Comparison of ENCODE assay signal across 21 cellular contexts in the genomic region with DNA sequence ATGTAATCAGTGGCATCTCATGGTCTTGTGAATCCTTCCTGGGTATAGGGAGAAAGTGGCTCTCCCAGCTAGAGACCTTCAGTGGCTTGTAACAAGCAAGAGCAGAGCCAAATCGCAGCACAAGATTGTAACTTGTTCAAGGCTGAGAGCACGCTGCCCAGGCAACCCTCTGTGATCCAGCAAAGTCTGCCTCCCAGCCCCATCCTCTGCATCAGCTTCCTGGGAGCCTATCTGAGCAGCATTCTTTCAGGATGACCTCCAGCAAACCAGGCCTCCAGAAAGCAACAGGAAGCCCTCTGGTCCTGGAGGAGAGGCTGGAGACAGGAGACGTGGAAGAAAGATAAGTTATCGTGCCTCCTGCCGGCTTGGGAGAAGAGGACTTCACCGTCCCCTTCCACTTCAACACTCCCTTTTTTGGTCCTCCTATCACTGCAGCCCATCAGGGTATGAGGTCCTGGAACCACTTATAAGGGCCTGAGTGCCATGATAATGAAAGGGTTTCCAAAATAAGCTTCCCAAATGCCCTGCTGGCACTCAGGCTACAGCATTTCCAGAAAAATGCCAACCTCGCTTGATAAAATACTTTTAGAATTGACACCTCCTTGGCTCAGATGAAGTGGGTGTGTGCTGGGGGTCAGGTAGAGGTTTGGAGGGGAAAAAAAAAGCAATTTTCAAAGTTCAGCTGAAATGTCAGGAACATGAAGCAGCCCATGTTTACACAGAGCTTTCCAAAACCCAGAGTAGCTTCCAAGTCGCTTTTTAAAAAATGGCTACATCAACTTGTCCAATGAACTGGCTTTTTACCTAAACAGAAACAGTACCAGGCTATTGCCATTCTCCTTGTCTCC.
DNase-seq lines count a peak whose midpoint lies in the region; ATAC-seq, FAIRE-seq and TF ChIP-seq lines count a peak whose summit lies in the region.
"Had no signal": no experiment of that assay in that cellular context is flagged by ENCODE, and none has a peak within 500 bp of the region (broad histone marks: within the 10 kb centered on the region; RNA-seq: fewer than 3 reads in every experiment).

No MANE protein-coding gene starts in this region.

- POLR2A ChIA-PET in HepG2 (lab: Yijun Ruan, JAX): no interaction called here

- no peak for FAIRE-seq in HepG2 (lab: Jason Lieb, UNC)
- FAIRE-seq: colon, GM19239, RCC 7860 had no signal

- DNase-seq in HepG2 (ENCODE audit: low spot score) (no peak), foreskin keratinocyte (peak in 1 of 2 donors; percentile 64), left lobe of liver (ENCODE audit: low spot score) (no peak), aorta (no peak), COLO668 (lab: John Stamatoyannopoulos, UW; ENCODE audit: unreplicated experiment) (no peak)
- no peak for DNase-seq in stimulated activated naive B cell treated with anti-CD40 and anti-IgM and Interleukin-4, amounts not matched to agents 10 μg/mL and 1 μg/mL and 100 μg/mL, for 72 hours
- DNase-seq: 8988T; activated CD8-positive, alpha-beta T cell treated with anti-CD3 and anti-CD28 coated beads for 36 hours; activated T-cell treated with anti-CD3 and anti-CD28 coated beads, Interleukin-2, amount 50 U/mL, for 72 hours; kidney glomerular epithelial cell; MV-4-11; NCI-H2081; NCI-H774; stimulated activated naive CD4-positive, alpha-beta T cell had no signal

- peaks cover 7 to 20% (median 16%) of the 10 kb centered on the region in 4 donors for H3K4me1 ChIP-seq in liver (ENCODE audit: control insufficient read depth in 4 of 4, insufficient read depth in 4 of 4, low read length in 3 of 4)
- H3K4me1 ChIP-seq in HepG2 (ENCODE audit: insufficient read depth, low read length): no peaks in the 10 kb centered on the region
- H3K4me1 ChIP-seq in foreskin keratinocyte: no peaks in the 10 kb centered on the region
- peaks cover 2 to 7% of the 10 kb centered on the region in 2 donors for H3K4me1 ChIP-seq in aorta (ENCODE audit: control insufficient read depth in 1 of 2, insufficient read depth in 2 of 2, low read length in 2 of 2)
- H3K4me1 ChIP-seq: prostate gland had no signal

- no peak for TF ChIP-seq POLR2A in HepG2 (IDR thresholded peaks at IDR 0.05; ENCODE audit: insufficient read depth in 1 of 2, low read depth in 2 of 2, low read length in 2 of 2)

- no peak overlapping the region for H3K9ac ChIP-seq in liver (ENCODE audit: low read depth in 1 of 2, low read length in 2 of 2)
- no peak overlapping the region for H3K9ac ChIP-seq in HepG2 (ENCODE audit: insufficient read depth, low read depth, low read length)
- H3K9ac ChIP-seq: BLaER1 treated with 17β-estradiol and CSF1 and Interleukin-3, amounts not matched to agents 10 nM and 100 nM had no signal

- 70% methylated on average over 8 of the region's 8 CpGs for WGBS in liver
- 98% methylated on average over 8 of the region's 8 CpGs for WGBS in HepG2 (ENCODE audit: low lambda C conversion rate)
- 7 to 9% methylated on average over 8 of the region's 8 CpGs for WGBS in aorta, 2 donors

- no peak overlapping the region for H3K4me2 ChIP-seq in HepG2 (ENCODE audit: low read depth, low read length)
- H3K4me2 ChIP-seq: BLaER1 treated with 17β-estradiol and CSF1 and Interleukin-3, amounts not matched to agents 10 nM and 100 nM had no signal

- BruUV-seq in HepG2 (replicated peaks; lab: Mats Ljungman, UMichigan): no TSS peak

- H3K79me2 ChIP-seq in HepG2 (ENCODE audit: insufficient read depth, low read length): no peaks in the 10 kb centered on the region

- intact Hi-C loops in HepG2 (cut with micrococcal nuclease; ENCODE audit: unreplicated experiment) (no loop called here), aorta (cut with DNase I) (loop anchor here (10.0 kb wide), 1 partner anchor 131 kb away; no protein-coding TSS in a partner anchor)

- no peaks in the 10 kb centered on the region for H3K36me3 Mint-ChIP-seq in stimulated activated naive B cell treated with anti-CD40 and anti-IgM and Interleukin-4, amounts not matched to agents 10 μg/mL and 1 μg/mL and 100 μg/mL, for 72 hours

- H3K9me3 Mint-ChIP-seq in stimulated activated naive B cell treated with anti-CD40 and anti-IgM and Interleukin-4, amounts not matched to agents 10 μg/mL and 1 μg/mL and 100 μg/mL, for 72 hours: no peaks in the 10 kb centered on the region
- H3K9me3 Mint-ChIP-seq: activated CD8-positive, alpha-beta T cell treated with anti-CD3 and anti-CD28 coated beads for 36 hours; activated T-cell treated with anti-CD3 and anti-CD28 coated beads, Interleukin-2, amount 50 U/mL, for 72 hours had no signal

- no peak overlapping the region for H2AFZ ChIP-seq in HepG2 (ENCODE audit: low read length)

- no peak for ATAC-seq in HepG2
- peak; percentile 52 for ATAC-seq in foreskin keratinocyte
- ATAC-seq in left lobe of liver: peak; percentile 64
- ATAC-seq in aorta (ENCODE audit: low FRiP score): peak; percentile 37
- ATAC-seq in HG02938 (IDR thresholded peaks at IDR 0.05; ENCODE audit: unreplicated experiment): no peak
- no peak for ATAC-seq in stimulated activated naive B cell treated with anti-CD40 and anti-IgM and Interleukin-4, amounts not matched to agents 10 μg/mL and 1 μg/mL and 100 μg/mL, for 72 hours (replicated peaks)
- ATAC-seq: activated CD8-positive, alpha-beta T cell treated with anti-CD3 and anti-CD28 coated beads for 36 hours; activated T-cell treated with anti-CD3 and anti-CD28 coated beads, Interleukin-2, amount 50 U/mL, for 72 hours had no signal

- no peak overlapping the region for H3K27ac Mint-ChIP-seq in stimulated activated naive B cell treated with anti-CD40 and anti-IgM and Interleukin-4, amounts not matched to agents 10 μg/mL and 1 μg/mL and 100 μg/mL, for 72 hours
- H3K27ac Mint-ChIP-seq: activated CD8-positive, alpha-beta T cell treated with anti-CD3 and anti-CD28 coated beads for 36 hours; activated T-cell treated with anti-CD3 and anti-CD28 coated beads, Interleukin-2, amount 50 U/mL, for 72 hours had no signal

- H3K4me3 Mint-ChIP-seq in stimulated activated naive B cell treated with anti-CD40 and anti-IgM and Interleukin-4, amounts not matched to agents 10 μg/mL and 1 μg/mL and 100 μg/mL, for 72 hours: no peak overlapping the region
- H3K4me3 Mint-ChIP-seq: activated CD8-positive, alpha-beta T cell treated with anti-CD3 and anti-CD28 coated beads for 36 hours; activated T-cell treated with anti-CD3 and anti-CD28 coated beads, Interleukin-2, amount 50 U/mL, for 72 hours had no signal

- TF ChIP-seq RAD21 in liver (IDR thresholded peaks at IDR 0.05) (no peak), HepG2 (CRISPR knock-in tag; IDR thresholded peaks at IDR 0.05) (no peak)

- H3K4me1 Mint-ChIP-seq in stimulated activated naive B cell treated with anti-CD40 and anti-IgM and Interleukin-4, amounts not matched to agents 10 μg/mL and 1 μg/mL and 100 μg/mL, for 72 hours: peaks cover 0 to 4% of the 10 kb centered on the region in 2 donors

- H3K27ac ChIP-seq in liver (ENCODE audit: low read depth in 1 of 2, low read length in 2 of 2) (no peak overlapping the region), HepG2 (ENCODE audit: extremely low read length, insufficient read depth, low read length) (no peak overlapping the region), foreskin keratinocyte (no peak overlapping the region), aorta (ENCODE audit: low read depth in 1 of 2, low read length in 2 of 2) (peak overlapping the region in 1 of 2 donors; percentile 37)
- H3K27ac ChIP-seq: BLaER1 treated with 17β-estradiol and CSF1 and Interleukin-3, amounts not matched to agents 10 nM and 100 nM; prostate gland had no signal

- H3K36me3 ChIP-seq in liver (ENCODE audit: control insufficient read depth in 4 of 4, insufficient read depth in 3 of 4, low read depth in 1 of 4, low read length in 3 of 4): no peaks in the 10 kb centered on the region
- H3K36me3 ChIP-seq in HepG2 (replicated peaks in 1 of 2; ENCODE audit: control insufficient read depth in 1 of 2, insufficient read depth in 2 of 2, low read length in 2 of 2): peaks cover 0 to 2% of the 10 kb centered on the region in 2 experiments; a peak in 1 of 5 replicates
- no peaks in the 10 kb centered on the region for H3K36me3 ChIP-seq in aorta (ENCODE audit: control insufficient read depth in 1 of 2, insufficient read depth in 2 of 2, low read length in 1 of 2)
- H3K36me3 ChIP-seq: BLaER1 treated with 17β-estradiol and CSF1 and Interleukin-3, amounts not matched to agents 10 nM and 100 nM; prostate gland had no signal

- H4K20me1 ChIP-seq in HepG2 (ENCODE audit: insufficient read depth, low read length): peaks cover 6% of the 10 kb centered on the region; the same call in 1 of the 2 replicates
- H4K20me1 ChIP-seq: BLaER1 treated with 17β-estradiol and CSF1 and Interleukin-3, amounts not matched to agents 10 nM and 100 nM had no signal

- CTCF ChIA-PET in HepG2 (lab: Yijun Ruan, JAX; ENCODE audit: low intra/inter-chr PET ratio, low total read pairs): interaction anchor here (0.7 kb wide), 1 partner anchor 129 kb away, joined by 3 read pairs; no protein-coding TSS in a partner anchor

- TF ChIP-seq CTCF in liver (IDR thresholded peaks at IDR 0.05; ENCODE audit: low read depth, low read length, missing input control) (no peak), HepG2 (CRISPR knock-in tag; IDR thresholded peaks at IDR 0.05) (no peak), foreskin keratinocyte (conservative IDR thresholded peaks at IDR 0.05) (no peak)

- in situ Hi-C loops in HepG2 (cut with HindIII; ENCODE audit: extremely low pct_ligation_motif_present, low pct_unique_long_range_greater_than_20kb): no loop called here

- no peak overlapping the region for H3K4me3 ChIP-seq in liver (ENCODE audit: low read depth in 1 of 3, low read length in 3 of 3)
- no peak overlapping the region for H3K4me3 ChIP-seq in HepG2 (replicated peaks in 1 of 3; ENCODE audit: insufficient read depth in 1 of 3, low read depth in 2 of 3, low read length in 3 of 3)
- H3K4me3 ChIP-seq in aorta (ENCODE audit: low read length in 2 of 2): no peak overlapping the region
- H3K4me3 ChIP-seq: BLaER1 treated with 17β-estradiol and CSF1 and Interleukin-3, amounts not matched to agents 10 nM and 100 nM; prostate gland had no signal

- TF ChIP-seq EP300 in HepG2 (IDR thresholded peaks at IDR 0.05; ENCODE audit: low read depth in 2 of 2, low read length in 2 of 2) (no peak), HepG2 (CRISPR knock-in tag; IDR thresholded peaks at IDR 0.05; ENCODE audit: borderline replicate concordance) (no peak)

- H3K27me3 ChIP-seq in liver (ENCODE audit: control insufficient read depth in 4 of 4, insufficient read depth in 4 of 4, low read length in 3 of 4) (no peaks in the 10 kb centered on the region), HepG2 (ENCODE audit: control insufficient read depth in 1 of 2, insufficient read depth in 2 of 2, low read length in 2 of 2) (no peaks in the 10 kb centered on the region), foreskin keratinocyte (peaks cover 12% of the 10 kb centered on the region), aorta (ENCODE audit: control insufficient read depth in 1 of 2, insufficient read depth in 2 of 2, low read length in 1 of 2) (no peaks in the 10 kb centered on the region)
- H3K27me3 ChIP-seq: BLaER1 treated with 17β-estradiol and CSF1 and Interleukin-3, amounts not matched to agents 10 nM and 100 nM had no signal

- H3K27me3 Mint-ChIP-seq in stimulated activated naive B cell treated with anti-CD40 and anti-IgM and Interleukin-4, amounts not matched to agents 10 μg/mL and 1 μg/mL and 100 μg/mL, for 72 hours: peaks cover 3 to 9% of the 10 kb centered on the region in 2 donors

- no peaks in the 10 kb centered on the region for H3K9me3 ChIP-seq in liver (ENCODE audit: control insufficient read depth in 4 of 4, low read length in 3 of 4)
- H3K9me3 ChIP-seq in HepG2 (ENCODE audit: low read length): no peaks in the 10 kb centered on the region
- H3K9me3 ChIP-seq in aorta (ENCODE audit: control insufficient read depth, low read length): no peaks in the 10 kb centered on the region
- H3K9me3 ChIP-seq: BLaER1 treated with 17β-estradiol and CSF1 and Interleukin-3, amounts not matched to agents 10 nM and 100 nM; prostate gland had no signal

Comparison
In these comparisons a context has a peak if more than half of its experiments do, and no peak if none do; other contexts are left out.
1. ATAC-seq: peak in foreskin keratinocyte (single experiment), left lobe of liver (single experiment) and aorta (single experiment); none in HepG2 (single experiment), HG02938 (single experiment) and stimulated activated naive B cell treated with anti-CD40 and anti-IgM and Interleukin-4, amounts not matched to agents 10 μg/mL and 1 μg/mL and 100 μg/mL, for 72 hours (0 of 2).